Comparison of ENCODE assay signal across 15 cellular contexts in the genomic region with DNA sequence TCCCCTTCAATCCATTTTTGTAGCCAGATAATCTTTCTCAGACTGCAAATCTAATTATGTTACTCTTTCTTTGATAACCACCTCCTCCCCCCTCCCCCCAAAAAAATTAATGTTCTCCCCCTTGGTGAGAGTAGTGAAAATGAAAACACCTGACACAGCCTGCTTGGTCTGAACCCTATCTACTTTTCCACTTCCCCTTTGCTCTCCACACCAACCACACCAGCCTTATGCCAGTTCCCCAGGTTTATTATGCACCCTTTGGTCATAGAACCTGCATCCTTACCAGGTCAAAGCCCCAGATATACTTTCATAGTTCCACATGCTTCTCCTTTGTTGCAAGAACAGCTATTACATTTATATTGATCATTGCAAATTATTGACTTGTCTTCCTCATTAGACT. TPM values are rescaled to one million over a fixed set of nuclear protein-coding genes. Genes with fewer than 3 reads are reported as not detected.
A peak's percentile ranks its signal among the peaks of the same experiment; 100 is the strongest.
DNase-seq lines count a peak whose midpoint lies in the region; ATAC-seq and TF ChIP-seq lines count a peak whose summit lies in the region.
"Had no signal": no experiment of that assay in that cellular context is flagged by ENCODE, and none has a peak within 500 bp of the region (broad histone marks: within the 10 kb centered on the region; RNA-seq: fewer than 3 reads in every experiment).

No MANE protein-coding gene starts in this region.

- POLR2A ChIA-PET in CD4-positive, alpha-beta memory T cell (lab: Charles Lee; ENCODE audit: partially characterized antibody), result no interaction called here

- H3K4me3 ChIP-seq in ovary, result no peak overlapping the region
- no peak overlapping the region for H3K4me3 ChIP-seq in CD4-positive, alpha-beta memory T cell (ENCODE audit: low read length in 2 of 2)
- H3K4me3 ChIP-seq in vagina, result no peak overlapping the region
- H3K4me3 ChIP-seq: Peyer's patch had no signal

- no peaks in the 10 kb centered on the region for H3K27me3 ChIP-seq in ovary
- no peaks in the 10 kb centered on the region for H3K27me3 ChIP-seq in CD4-positive, alpha-beta memory T cell (ENCODE audit: insufficient read depth, low read length)
- H3K27me3 ChIP-seq in vagina, result no peaks in the 10 kb centered on the region
- H3K27me3 ChIP-seq: neutrophil, Peyer's patch had no signal

- no peak for TF ChIP-seq EP300 in ovary (IDR thresholded peaks at IDR 0.05)

- H3K36me3 ChIP-seq in ovary (no peaks in the 10 kb centered on the region), vagina (no peaks in the 10 kb centered on the region)
- no peaks in the 10 kb centered on the region for H3K36me3 ChIP-seq in CD4-positive, alpha-beta memory T cell (ENCODE audit: insufficient read depth, low read length)
- H3K36me3 ChIP-seq: neutrophil, Peyer's patch had no signal

- H3K9me3 ChIP-seq in ovary (no peaks in the 10 kb centered on the region), vagina (no peaks in the 10 kb centered on the region)
- H3K9me3 ChIP-seq in CD4-positive, alpha-beta memory T cell (ENCODE audit: control insufficient read depth in 1 of 2, low read length in 2 of 2), result no peaks in the 10 kb centered on the region
- H3K9me3 ChIP-seq: neutrophil, Peyer's patch had no signal

- DNase-seq in ovary, result no peak
- no peak for DNase-seq in DMS79 treated with DMSO at 0.1 percent for 48 hours (lab: John Stamatoyannopoulos, UW)
- no peak for DNase-seq in CD4-positive, alpha-beta memory T cell
- no peak for DNase-seq in vagina (ENCODE audit: extremely low spot score in 2 of 2)
- DNase-seq: ACHN; activated CD8-positive, alpha-beta memory T cell treated with anti-CD3 and anti-CD28 coated beads for 24 hours; activated naive CD4-positive, alpha-beta T cell treated with anti-CD3 and anti-CD28 coated beads, Interleukin-2, amount 50 U/mL, for 16 hours; central memory CD4-positive, alpha-beta T cell; Peyer's patch; T-helper 9 cell had no signal

- peaks cover 0 to 18% (median 3%) of the 10 kb centered on the region in 8 donors for H3K9me3 Mint-ChIP-seq in CD4-positive, alpha-beta memory T cell

- H3K27ac Mint-ChIP-seq in CD4-positive, alpha-beta memory T cell, result no peak overlapping the region

- H3K4me1 Mint-ChIP-seq in CD4-positive, alpha-beta memory T cell, result peaks cover 0 to 5% (median 2%) of the 10 kb centered on the region in 4 donors

- peak; percentile 89 for ATAC-seq in GM18502 (IDR thresholded peaks at IDR 0.05; ENCODE audit: poor library complexity, unreplicated experiment)
- ATAC-seq in GM19438 (IDR thresholded peaks at IDR 0.05; ENCODE audit: low read depth, unreplicated experiment), result peak; percentile 91
- ATAC-seq in HG02759 (IDR thresholded peaks at IDR 0.05; ENCODE audit: unreplicated experiment), result peak; percentile 80
- ATAC-seq in HG03442 (IDR thresholded peaks at IDR 0.05; ENCODE audit: unreplicated experiment), result peak; percentile 88

- H3K4me1 ChIP-seq in ovary (ENCODE audit: insufficient read depth) (no peaks in the 10 kb centered on the region), vagina (no peaks in the 10 kb centered on the region)
- peaks cover 2% of the 10 kb centered on the region for H3K4me1 ChIP-seq in CD4-positive, alpha-beta memory T cell (ENCODE audit: insufficient read depth, low read length)
- H3K4me1 ChIP-seq: Peyer's patch had no signal

- H3K27me3 Mint-ChIP-seq in CD4-positive, alpha-beta memory T cell, result peaks cover 0 to 1% of the 10 kb centered on the region in 2 donors

- intact Hi-C loops in ovary (cut with DNase I) (no loop called here), vagina (cut with DNase I) (no loop called here)
- intact Hi-C loops in CD4-positive, alpha-beta memory T cell (cut with micrococcal nuclease), result no loop called here

- TF ChIP-seq CTCF in ovary (IDR thresholded peaks at IDR 0.05), result no peak
- TF ChIP-seq CTCF in vagina (IDR thresholded peaks at IDR 0.05), result no peak

- H3K27ac ChIP-seq in ovary (no peak overlapping the region), vagina (no peak overlapping the region)
- no peak overlapping the region for H3K27ac ChIP-seq in CD4-positive, alpha-beta memory T cell (ENCODE audit: low read depth, low read length)
- H3K27ac ChIP-seq: neutrophil, Peyer's patch had no signal

- no peak for TF ChIP-seq POLR2A in ovary (IDR thresholded peaks at IDR 0.05)
- TF ChIP-seq POLR2A in vagina (IDR thresholded peaks at IDR 0.05), result no peak

- CTCF ChIA-PET in CD4-positive, alpha-beta memory T cell (lab: Charles Lee; ENCODE audit: partially characterized antibody), result no interaction called here

- no peaks in the 10 kb centered on the region for H3K36me3 Mint-ChIP-seq in CD4-positive, alpha-beta memory T cell

- H3K4me3 Mint-ChIP-seq in CD4-positive, alpha-beta memory T cell, result no peak overlapping the region

RNA-seq across cellular contexts. Expression of a gene that starts 19.4 kb away (rescaled TPM):
- 100 to 1,000 TPM in 1 of 7 donors, 10 to 100 TPM in 6; 22.2 to 168 (median 32.2) TPM for total RNA-seq in ovary
- polyA plus RNA-seq in ovary, result 10 to 100 TPM; 78.0 to 84.5 TPM
- total RNA-seq in CD4-positive, alpha-beta memory T cell, result 10 to 100 TPM; 15.2 to 16.7 TPM
- 10 to 100 TPM; 43.8 to 70.7 TPM for polyA plus RNA-seq in CD4-positive, alpha-beta memory T cell
- total RNA-seq in vagina, result 45.7 TPM

RNA-seq across cellular contexts. Expression of a gene that starts 53.5 kb away (rescaled TPM):
- 1 to 10 TPM in 1 of 7 donors, under 1 TPM in 1, not detected in 5; 0.15 to 3.7 TPM for total RNA-seq in ovary
- polyA plus RNA-seq in ovary, result not detected
- 1 to 10 TPM; 3.0 to 3.7 TPM for total RNA-seq in CD4-positive, alpha-beta memory T cell
- under 1 TPM; 0.59 to 0.86 TPM for polyA plus RNA-seq in CD4-positive, alpha-beta memory T cell
- total RNA-seq in vagina, result 5.9 TPM
- total RNA-seq: Peyer's patch had no signal
